8 cellular contexts compared by ENCODE assay signal in the genomic region with DNA sequence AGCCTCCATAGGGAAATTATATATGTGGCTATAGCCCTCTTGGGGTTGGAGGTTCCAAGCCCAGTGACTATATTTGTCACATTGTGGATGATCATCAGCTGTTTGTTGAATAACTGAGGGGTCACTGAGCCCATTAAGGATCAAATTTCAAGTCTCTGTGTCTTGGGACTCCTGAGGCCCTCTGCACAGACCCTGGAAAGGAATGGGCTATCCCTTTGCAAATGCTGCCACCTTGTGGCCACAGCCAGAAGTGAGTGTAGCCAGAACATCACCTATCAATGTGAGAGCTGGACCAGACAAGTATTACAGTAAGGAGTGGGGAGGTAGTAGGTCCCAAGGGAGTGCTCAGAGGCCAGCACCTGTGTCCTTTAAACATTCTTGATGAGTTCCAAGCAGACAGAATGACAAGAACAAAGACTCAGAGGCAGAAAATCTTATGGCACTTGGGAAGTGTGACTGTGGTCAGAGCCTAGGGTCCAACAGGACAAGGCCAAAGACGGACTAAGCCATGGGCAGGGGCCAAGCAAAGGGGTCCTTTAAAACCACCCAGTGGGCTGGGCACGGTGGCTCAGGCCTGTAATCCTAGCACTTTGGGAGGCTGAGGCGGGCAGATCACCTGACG. TPM values are rescaled to one million over a fixed set of nuclear protein-coding genes. Genes with fewer than 3 reads are reported as not detected.
DNase-seq lines count a peak whose midpoint lies in the region; ATAC-seq and TF ChIP-seq lines count a peak whose summit lies in the region.

No MANE protein-coding gene starts in this region.

- H3F3A ChIP-seq in OCI-LY1 (ENCODE audit: insufficient read depth, low read length): no peaks in the 10 kb centered on the region

- H3K4me2 ChIP-seq in OCI-LY1 (ENCODE audit: low read length): no peak overlapping the region

- no peaks in the 10 kb centered on the region for H3K4me1 ChIP-seq in OCI-LY1 (ENCODE audit: insufficient read depth, low read length, severe bottlenecking)

- no peaks in the 10 kb centered on the region for H3K4me1 Mint-ChIP-seq in naive thymus-derived CD8-positive, alpha-beta T cell
- peaks cover 0 to 2% of the 10 kb centered on the region in 2 donors for H3K4me1 Mint-ChIP-seq in stimulated activated naive B cell treated with anti-CD40 and anti-IgM and Interleukin-4, amounts not matched to agents 10 μg/mL and 1 μg/mL and 100 μg/mL, for 72 hours

- no peaks in the 10 kb centered on the region for H3K9me2 ChIP-seq in OCI-LY1 (ENCODE audit: low read depth, low read length)

- H3K36me3 ChIP-seq in OCI-LY1 (ENCODE audit: insufficient read depth, low read length): no peaks in the 10 kb centered on the region

- H3K27ac Mint-ChIP-seq in naive thymus-derived CD8-positive, alpha-beta T cell: peak overlapping the region in 1 of 10 donors; percentile 30
- no peak overlapping the region for H3K27ac Mint-ChIP-seq in stimulated activated naive B cell treated with anti-CD40 and anti-IgM and Interleukin-4, amounts not matched to agents 10 μg/mL and 1 μg/mL and 100 μg/mL, for 72 hours

- H2AFZ ChIP-seq in OCI-LY1 (ENCODE audit: low read length): no peak overlapping the region

- H3K4me3 Mint-ChIP-seq in naive thymus-derived CD8-positive, alpha-beta T cell: no peak overlapping the region
- no peak overlapping the region for H3K4me3 Mint-ChIP-seq in stimulated activated naive B cell treated with anti-CD40 and anti-IgM and Interleukin-4, amounts not matched to agents 10 μg/mL and 1 μg/mL and 100 μg/mL, for 72 hours

- in situ Hi-C loops in ACHN (cut with HindIII; ENCODE audit: low pct_ligation_motif_present, low pct_unique_long_range_greater_than_20kb, low sequenced_read_pairs): no loop called here

- ATAC-seq in GM18867 (IDR thresholded peaks at IDR 0.05; ENCODE audit: unreplicated experiment) (peak; percentile 65), esophagus mucosa (peak; percentile 69)
- peak; percentile 99 for ATAC-seq in naive thymus-derived CD8-positive, alpha-beta T cell
- ATAC-seq in stimulated activated naive B cell treated with anti-CD40 and anti-IgM and Interleukin-4, amounts not matched to agents 10 μg/mL and 1 μg/mL and 100 μg/mL, for 72 hours (replicated peaks): peak; percentile 92 to 97

- H3K9me3 ChIP-seq in OCI-LY1 (ENCODE audit: low read length): no peaks in the 10 kb centered on the region

- peak; percentile 93 for TF ChIP-seq CTCF in OCI-LY1 (IDR thresholded peaks at IDR 0.05; ENCODE audit: low read length)

- POLR2A ChIA-PET in naive thymus-derived CD8-positive, alpha-beta T cell (lab: Charles Lee): no interaction called here

- H3K4me3 ChIP-seq in OCI-LY1 (ENCODE audit: low read depth, low read length, poor library complexity, severe bottlenecking): no peak overlapping the region

- peaks cover 0 to 8% (median 3%) of the 10 kb centered on the region in 5 donors for H3K27me3 Mint-ChIP-seq in naive thymus-derived CD8-positive, alpha-beta T cell
- peaks cover 0 to 10% of the 10 kb centered on the region in 2 donors for H3K27me3 Mint-ChIP-seq in stimulated activated naive B cell treated with anti-CD40 and anti-IgM and Interleukin-4, amounts not matched to agents 10 μg/mL and 1 μg/mL and 100 μg/mL, for 72 hours

- H4K20me1 ChIP-seq in OCI-LY1 (ENCODE audit: insufficient read depth, low read length): no peaks in the 10 kb centered on the region

- no peaks in the 10 kb centered on the region for H3K36me3 Mint-ChIP-seq in naive thymus-derived CD8-positive, alpha-beta T cell
- no peaks in the 10 kb centered on the region for H3K36me3 Mint-ChIP-seq in stimulated activated naive B cell treated with anti-CD40 and anti-IgM and Interleukin-4, amounts not matched to agents 10 μg/mL and 1 μg/mL and 100 μg/mL, for 72 hours

- H3K9ac ChIP-seq in OCI-LY1 (ENCODE audit: low read length): no peak overlapping the region

- DNase-seq in ACHN (peak; percentile 62), HUDEP-2 (lab: John Stamatoyannopoulos, UW; ENCODE audit: unreplicated experiment in 76 of 76) (peak in 68 of 76 experiments; percentile 5 to 80 (median 48)), activated T-cell treated with anti-CD3 and anti-CD28 coated beads for 1 hour (ENCODE audit: low read depth) (peak; percentile 80)
- peak; percentile 61 to 87 (median 77) for DNase-seq in naive thymus-derived CD8-positive, alpha-beta T cell
- peak; percentile 71 for DNase-seq in stimulated activated naive B cell treated with anti-CD40 and anti-IgM and Interleukin-4, amounts not matched to agents 10 μg/mL and 1 μg/mL and 100 μg/mL, for 72 hours

- no peak overlapping the region for H3K27ac ChIP-seq in OCI-LY1 (ENCODE audit: low read depth, low read length, poor library complexity, severe bottlenecking)

- no peaks in the 10 kb centered on the region for H3K79me2 ChIP-seq in OCI-LY1 (ENCODE audit: insufficient read depth, low read length)

- no peaks in the 10 kb centered on the region for H3K9me3 Mint-ChIP-seq in naive thymus-derived CD8-positive, alpha-beta T cell
- no peaks in the 10 kb centered on the region for H3K9me3 Mint-ChIP-seq in stimulated activated naive B cell treated with anti-CD40 and anti-IgM and Interleukin-4, amounts not matched to agents 10 μg/mL and 1 μg/mL and 100 μg/mL, for 72 hours

- H3K27me3 ChIP-seq in OCI-LY1 (ENCODE audit: insufficient read depth, low read length): no peaks in the 10 kb centered on the region

RNA-seq across cellular contexts. Expression of a gene that starts 8.2 kb away (rescaled TPM):
- 26.3 TPM for total RNA-seq in esophagus mucosa
- total RNA-seq in naive thymus-derived CD8-positive, alpha-beta T cell: 10 to 100 TPM; 20.5 to 22.2 TPM
- polyA plus RNA-seq in naive thymus-derived CD8-positive, alpha-beta T cell: 10 to 100 TPM; 28.7 to 51.7 (median 45.1) TPM

RNA-seq across cellular contexts. Expression of a gene that starts 14.2 kb away (rescaled TPM):
- total RNA-seq in esophagus mucosa: not detected
- not detected for total RNA-seq in naive thymus-derived CD8-positive, alpha-beta T cell
- polyA plus RNA-seq in naive thymus-derived CD8-positive, alpha-beta T cell: not detected

RNA-seq across cellular contexts. Expression of a gene that starts 16.6 kb away (rescaled TPM):
- total RNA-seq in esophagus mucosa: 120 TPM
- total RNA-seq in naive thymus-derived CD8-positive, alpha-beta T cell: 10 to 100 TPM; 60.0 to 69.6 TPM
- polyA plus RNA-seq in naive thymus-derived CD8-positive, alpha-beta T cell: 100 to 1,000 TPM; 117 to 140 (median 124) TPM

RNA-seq across cellular contexts. Expression of a gene that starts 25.1 kb away (rescaled TPM):
- not detected for total RNA-seq in esophagus mucosa
- under 1 TPM in 1 of 2 experiments, not detected in 1; 0.27 TPM for total RNA-seq in naive thymus-derived CD8-positive, alpha-beta T cell
- polyA plus RNA-seq in naive thymus-derived CD8-positive, alpha-beta T cell: not detected

RNA-seq across cellular contexts. Expression of a gene that starts 33.9 kb away (rescaled TPM):
- total RNA-seq in esophagus mucosa: 56.3 TPM
- 10 to 100 TPM; 37.7 to 39.8 TPM for total RNA-seq in naive thymus-derived CD8-positive, alpha-beta T cell
- polyA plus RNA-seq in naive thymus-derived CD8-positive, alpha-beta T cell: 10 to 100 TPM; 67.9 to 78.4 (median 71.8) TPM
